Comparison of ENCODE assay signal across 7 cellular contexts in the genomic region with DNA sequence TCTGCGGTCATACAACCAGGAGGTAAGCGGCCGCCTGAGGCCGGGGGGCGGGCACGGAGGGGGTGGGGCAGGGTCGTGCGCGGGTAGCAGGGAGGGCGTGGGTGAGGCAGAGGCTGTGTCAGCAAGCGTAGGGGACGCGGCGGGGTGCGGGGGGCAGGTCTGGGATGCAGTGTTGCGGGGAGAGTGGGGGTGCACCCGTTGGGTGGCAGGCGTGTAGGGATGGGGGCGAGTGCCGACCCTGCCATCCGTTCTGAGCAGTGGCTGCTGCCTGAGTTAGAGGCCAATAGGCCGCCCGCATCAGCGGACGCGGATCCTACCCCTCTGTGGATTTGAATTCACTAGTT.
DNase-seq lines count a peak whose midpoint lies in the region; ATAC-seq lines count a peak whose summit lies in the region.

No MANE protein-coding gene starts in this region.

- ATAC-seq in GM18520 (IDR thresholded peaks at IDR 0.05; ENCODE audit: unreplicated experiment): no peak

- H3K4me1 ChIP-seq in iPS-15b (ENCODE audit: control insufficient read depth, insufficient read depth, low read length): peaks cover 2% of the 10 kb centered on the region
- H3K4me1 ChIP-seq in stomach smooth muscle (ENCODE audit: control insufficient read depth, insufficient read depth, low read length): peaks cover 57% of the 10 kb centered on the region

- H3K27ac Mint-ChIP-seq in activated naive CD8-positive, alpha-beta T cell: peak overlapping the region; percentile 89

- no peaks in the 10 kb centered on the region for H3K27me3 ChIP-seq in iPS-15b (ENCODE audit: control insufficient read depth, insufficient read depth, low read length)
- no peaks in the 10 kb centered on the region for H3K27me3 ChIP-seq in stomach smooth muscle (ENCODE audit: control insufficient read depth in 1 of 2, insufficient read depth in 2 of 2, low read length in 2 of 2)

- H3K9me3 ChIP-seq in iPS-15b (ENCODE audit: control insufficient read depth, insufficient read depth, low read length): no peaks in the 10 kb centered on the region
- H3K9me3 ChIP-seq in stomach smooth muscle (ENCODE audit: control insufficient read depth in 2 of 2, low read length in 2 of 2): no peaks in the 10 kb centered on the region

- no peaks in the 10 kb centered on the region for H3K9me3 Mint-ChIP-seq in activated naive CD8-positive, alpha-beta T cell (ENCODE audit: low read depth)

- H3K4me3 ChIP-seq in iPS-15b (ENCODE audit: low read depth, low read length) (peak overlapping the region; percentile 98), stomach smooth muscle (ENCODE audit: low read length in 2 of 2) (peak overlapping the region; percentile 74 to 96)

- H3K9ac ChIP-seq in iPS-15b (ENCODE audit: low read depth, low read length): peak overlapping the region; percentile 65
- H3K9ac ChIP-seq in stomach smooth muscle (ENCODE audit: low read length in 2 of 2): peak overlapping the region; percentile 80 to 95

- peak overlapping the region; percentile 99 for H3K27ac ChIP-seq in stomach smooth muscle (ENCODE audit: low read length)

- peaks cover 52% of the 10 kb centered on the region for H3K36me3 ChIP-seq in iPS-15b (ENCODE audit: control insufficient read depth, insufficient read depth, low read length)
- peaks cover 41 to 52% of the 10 kb centered on the region in 2 donors for H3K36me3 ChIP-seq in stomach smooth muscle (ENCODE audit: control insufficient read depth in 2 of 2, insufficient read depth in 2 of 2, low read length in 2 of 2)

- peak overlapping the region; percentile 100 for H3K4me3 Mint-ChIP-seq in activated naive CD8-positive, alpha-beta T cell

- H3K36me3 Mint-ChIP-seq in activated naive CD8-positive, alpha-beta T cell: peaks cover 5% of the 10 kb centered on the region

- DNase-seq in HK-2 (ENCODE audit: unreplicated experiment) (peak; percentile 21), SKM-1 (lab: John Stamatoyannopoulos, UW; ENCODE audit: unreplicated experiment) (no peak), NCI-H1436 treated with DMSO at 0.1 percent for 48 hours (lab: John Stamatoyannopoulos, UW) (no peak)

- no peaks in the 10 kb centered on the region for H3K27me3 Mint-ChIP-seq in activated naive CD8-positive, alpha-beta T cell

- peaks cover 28% of the 10 kb centered on the region for H3K4me1 Mint-ChIP-seq in activated naive CD8-positive, alpha-beta T cell (ENCODE audit: low read depth)
